1 cellular context compared by ENCODE assay signal in genomic region chr20:37270586-37271420, GRCh38.
TF ChIP-seq lines count a peak whose summit lies in the region.

No MANE protein-coding gene starts in this region.

TF ChIP-seq in K562, 482 proteins besides CTCF, POLR2A, EP300 and RAD21 (continued from another document and continues in another):
- TF ChIP-seq CHAMP1 (IDR thresholded peaks at IDR 0.05) (no peak), HMG20A (CRISPR knock-in tag; conservative IDR thresholded peaks at IDR 0.05) (no peak), NFXL1 (CRISPR knock-in tag; IDR thresholded peaks at IDR 0.05) (no peak), GATAD2B (IDR thresholded peaks at IDR 0.05; ENCODE audit: borderline replicate concordance) (no peak), TCF3 (CRISPR knock-in tag; IDR thresholded peaks at IDR 0.05) (no peak), ZBTB49 (CRISPR knock-in tag; IDR thresholded peaks at IDR 0.05; ENCODE audit: borderline replicate concordance) (no peak), BHLHE40 (IDR thresholded peaks at IDR 0.05; ENCODE audit: low read length) (no peak), ETV6 (IDR thresholded peaks at IDR 0.05; ENCODE audit: borderline replicate concordance in 1 of 2, low read depth in 2 of 2, low read length in 1 of 2) (peak; percentile 46 to 89; a peak in 3 of 4 replicates), ETV6 (CRISPR knock-in tag; IDR thresholded peaks at IDR 0.05; ENCODE audit: borderline replicate concordance) (no peak), RBM22 (IDR thresholded peaks at IDR 0.05; ENCODE audit: low read depth, low read length, poor library complexity, severe bottlenecking) (no peak), MAZ (CRISPR knock-in tag; conservative IDR thresholded peaks at IDR 0.05 in 1 of 2, IDR thresholded peaks at IDR 0.05 in 1 of 2) (no peak), MTF1 (CRISPR knock-in tag; IDR thresholded peaks at IDR 0.05; ENCODE audit: borderline replicate concordance) (no peak), FOSL1 (tag; conservative IDR thresholded peaks at IDR 0.05) (peak; percentile 36; the same call in 1 of the 2 replicates), ZBTB1 (CRISPR knock-in tag; IDR thresholded peaks at IDR 0.05; ENCODE audit: borderline replicate concordance, low read depth) (no peak), CBFA2T3 (IDR thresholded peaks at IDR 0.05) (no peak), JUND (IDR thresholded peaks at IDR 0.05; ENCODE audit: borderline replicate concordance, low read depth, low read length) (no peak), JUND (tag; IDR thresholded peaks at IDR 0.05; ENCODE audit: borderline replicate concordance, low read depth, low read length) (peak; percentile 14; the same call in 1 of the 3 replicates), ATF3 (IDR thresholded peaks at IDR 0.05) (no peak), ATF3 (CRISPR knock-in tag; conservative IDR thresholded peaks at IDR 0.05) (no peak), ATF7 (IDR thresholded peaks at IDR 0.05) (0 out of 2 replicates have a peak, but pooled peaks have one; percentile 14), XRCC5 (IDR thresholded peaks at IDR 0.05; ENCODE audit: low read depth, low read length) (no peak), CBX1 (IDR thresholded peaks at IDR 0.05; ENCODE audit: low read depth) (no peak), SPI1 (IDR thresholded peaks at IDR 0.05; ENCODE audit: borderline replicate concordance, low read depth, low read length) (peak; percentile 89), PRPF4 (IDR thresholded peaks at IDR 0.05; ENCODE audit: insufficient read depth, low read depth, low read length, poor library complexity, severe bottlenecking) (no peak), MTA1 (IDR thresholded peaks at IDR 0.05; ENCODE audit: borderline replicate concordance) (no peak), TCFL5 (CRISPR knock-in tag; conservative IDR thresholded peaks at IDR 0.05) (0 out of 2 replicates have a peak, but pooled peaks have one; percentile 7), TBP (optimal IDR thresholded peaks at IDR 0.05; ENCODE audit: low read depth, low read length) (no peak), L3MBTL2 (IDR thresholded peaks at IDR 0.05) (0 out of 2 replicates have a peak, but pooled peaks have one; percentile 47), ZNF830 (CRISPR knock-in tag; IDR thresholded peaks at IDR 0.05) (no peak), HOXB6 (CRISPR knock-in tag; IDR thresholded peaks at IDR 0.05; ENCODE audit: borderline replicate concordance) (no peak), ZFPM2 (CRISPR knock-in tag; IDR thresholded peaks at IDR 0.05) (no peak), CBFB (CRISPR knock-in tag; IDR thresholded peaks at IDR 0.05) (no peak), JUNB (CRISPR knock-in tag; conservative IDR thresholded peaks at IDR 0.05) (no peak), CREB3 (tag; conservative IDR thresholded peaks at IDR 0.05; ENCODE audit: low read depth) (peak; percentile 73; the same call in 1 of the 2 replicates), ZNF232 (CRISPR knock-in tag; IDR thresholded peaks at IDR 0.05) (no peak), SMARCB1 (IDR thresholded peaks at IDR 0.05; ENCODE audit: insufficient read length, low read depth) (no peak), PPARD (CRISPR knock-in tag; IDR thresholded peaks at IDR 0.05) (no peak), E2F4 (CRISPR knock-in tag; IDR thresholded peaks at IDR 0.05; ENCODE audit: low read depth) (no peak), HIVEP1 (CRISPR knock-in tag; IDR thresholded peaks at IDR 0.05) (0 out of 2 replicates have a peak, but pooled peaks have one; percentile 18), BRCA1 (IDR thresholded peaks at IDR 0.05) (no peak), BRCA1 (CRISPR knock-in tag; IDR thresholded peaks at IDR 0.05) (no peak), SP1 (CRISPR knock-in tag; IDR thresholded peaks at IDR 0.05) (no peak), ZNF197 (CRISPR knock-in tag; IDR thresholded peaks at IDR 0.05; ENCODE audit: low read depth) (no peak)
- TF ChIP-seq, protein P1, sequence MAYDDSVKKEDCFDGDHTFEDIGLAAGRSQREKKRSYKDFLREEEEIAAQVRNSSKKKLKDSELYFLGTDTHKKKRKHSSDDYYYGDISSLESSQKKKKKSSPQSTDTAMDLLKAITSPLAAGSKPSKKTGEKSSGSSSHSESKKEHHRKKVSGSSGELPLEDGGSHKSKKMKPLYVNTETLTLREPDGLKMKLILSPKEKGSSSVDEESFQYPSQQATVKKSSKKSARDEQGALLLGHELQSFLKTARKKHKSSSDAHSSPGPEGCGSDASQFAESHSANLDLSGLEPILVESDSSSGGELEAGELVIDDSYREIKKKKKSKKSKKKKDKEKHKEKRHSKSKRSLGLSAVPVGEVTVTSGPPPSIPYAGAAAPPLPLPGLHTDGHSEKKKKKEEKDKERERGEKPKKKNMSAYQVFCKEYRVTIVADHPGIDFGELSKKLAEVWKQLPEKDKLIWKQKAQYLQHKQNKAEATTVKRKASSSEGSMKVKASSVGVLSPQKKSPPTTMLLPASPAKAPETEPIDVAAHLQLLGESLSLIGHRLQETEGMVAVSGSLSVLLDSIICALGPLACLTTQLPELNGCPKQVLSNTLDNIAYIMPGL (CRISPR knock-in tag; IDR thresholded peaks at IDR 0.05) = no peak
- TF ChIP-seq, protein P2, sequence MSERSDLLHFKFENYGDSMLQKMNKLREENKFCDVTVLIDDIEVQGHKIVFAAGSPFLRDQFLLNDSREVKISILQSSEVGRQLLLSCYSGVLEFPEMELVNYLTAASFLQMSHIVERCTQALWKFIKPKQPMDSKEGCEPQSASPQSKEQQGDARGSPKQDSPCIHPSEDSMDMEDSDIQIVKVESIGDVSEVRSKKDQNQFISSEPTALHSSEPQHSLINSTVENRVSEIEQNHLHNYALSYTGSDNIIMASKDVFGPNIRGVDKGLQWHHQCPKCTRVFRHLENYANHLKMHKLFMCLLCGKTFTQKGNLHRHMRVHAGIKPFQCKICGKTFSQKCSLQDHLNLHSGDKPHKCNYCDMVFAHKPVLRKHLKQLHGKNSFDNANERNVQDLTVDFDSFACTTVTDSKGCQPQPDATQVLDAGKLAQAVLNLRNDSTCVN (CRISPR knock-in tag; IDR thresholded peaks at IDR 0.05) = no peak
- TF ChIP-seq, protein P3, sequence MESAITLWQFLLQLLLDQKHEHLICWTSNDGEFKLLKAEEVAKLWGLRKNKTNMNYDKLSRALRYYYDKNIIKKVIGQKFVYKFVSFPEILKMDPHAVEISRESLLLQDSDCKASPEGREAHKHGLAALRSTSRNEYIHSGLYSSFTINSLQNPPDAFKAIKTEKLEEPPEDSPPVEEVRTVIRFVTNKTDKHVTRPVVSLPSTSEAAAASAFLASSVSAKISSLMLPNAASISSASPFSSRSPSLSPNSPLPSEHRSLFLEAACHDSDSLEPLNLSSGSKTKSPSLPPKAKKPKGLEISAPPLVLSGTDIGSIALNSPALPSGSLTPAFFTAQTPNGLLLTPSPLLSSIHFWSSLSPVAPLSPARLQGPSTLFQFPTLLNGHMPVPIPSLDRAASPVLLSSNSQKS (CRISPR knock-in tag; IDR thresholded peaks at IDR 0.05) = no peak
- TF ChIP-seq, protein P4, sequence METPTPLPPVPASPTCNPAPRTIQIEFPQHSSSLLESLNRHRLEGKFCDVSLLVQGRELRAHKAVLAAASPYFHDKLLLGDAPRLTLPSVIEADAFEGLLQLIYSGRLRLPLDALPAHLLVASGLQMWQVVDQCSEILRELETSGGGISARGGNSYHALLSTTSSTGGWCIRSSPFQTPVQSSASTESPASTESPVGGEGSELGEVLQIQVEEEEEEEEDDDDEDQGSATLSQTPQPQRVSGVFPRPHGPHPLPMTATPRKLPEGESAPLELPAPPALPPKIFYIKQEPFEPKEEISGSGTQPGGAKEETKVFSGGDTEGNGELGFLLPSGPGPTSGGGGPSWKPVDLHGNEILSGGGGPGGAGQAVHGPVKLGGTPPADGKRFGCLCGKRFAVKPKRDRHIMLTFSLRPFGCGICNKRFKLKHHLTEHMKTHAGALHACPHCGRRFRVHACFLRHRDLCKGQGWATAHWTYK (CRISPR knock-in tag; IDR thresholded peaks at IDR 0.05) = 0 out of 2 replicates have a peak, but pooled peaks have one; percentile 19
- TF ChIP-seq, protein P5, sequence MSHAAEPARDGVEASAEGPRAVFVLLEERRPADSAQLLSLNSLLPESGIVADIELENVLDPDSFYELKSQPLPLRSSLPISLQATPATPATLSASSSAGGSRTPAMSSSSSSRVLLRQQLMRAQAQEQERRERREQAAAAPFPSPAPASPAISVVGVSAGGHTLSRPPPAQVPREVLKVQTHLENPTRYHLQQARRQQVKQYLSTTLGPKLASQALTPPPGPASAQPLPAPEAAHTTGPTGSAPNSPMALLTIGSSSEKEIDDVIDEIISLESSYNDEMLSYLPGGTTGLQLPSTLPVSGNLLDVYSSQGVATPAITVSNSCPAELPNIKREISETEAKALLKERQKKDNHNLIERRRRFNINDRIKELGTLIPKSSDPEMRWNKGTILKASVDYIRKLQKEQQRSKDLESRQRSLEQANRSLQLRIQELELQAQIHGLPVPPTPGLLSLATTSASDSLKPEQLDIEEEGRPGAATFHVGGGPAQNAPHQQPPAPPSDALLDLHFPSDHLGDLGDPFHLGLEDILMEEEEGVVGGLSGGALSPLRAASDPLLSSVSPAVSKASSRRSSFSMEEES (CRISPR knock-in tag; IDR thresholded peaks at IDR 0.05) = no peak
- TF ChIP-seq, protein P6, sequence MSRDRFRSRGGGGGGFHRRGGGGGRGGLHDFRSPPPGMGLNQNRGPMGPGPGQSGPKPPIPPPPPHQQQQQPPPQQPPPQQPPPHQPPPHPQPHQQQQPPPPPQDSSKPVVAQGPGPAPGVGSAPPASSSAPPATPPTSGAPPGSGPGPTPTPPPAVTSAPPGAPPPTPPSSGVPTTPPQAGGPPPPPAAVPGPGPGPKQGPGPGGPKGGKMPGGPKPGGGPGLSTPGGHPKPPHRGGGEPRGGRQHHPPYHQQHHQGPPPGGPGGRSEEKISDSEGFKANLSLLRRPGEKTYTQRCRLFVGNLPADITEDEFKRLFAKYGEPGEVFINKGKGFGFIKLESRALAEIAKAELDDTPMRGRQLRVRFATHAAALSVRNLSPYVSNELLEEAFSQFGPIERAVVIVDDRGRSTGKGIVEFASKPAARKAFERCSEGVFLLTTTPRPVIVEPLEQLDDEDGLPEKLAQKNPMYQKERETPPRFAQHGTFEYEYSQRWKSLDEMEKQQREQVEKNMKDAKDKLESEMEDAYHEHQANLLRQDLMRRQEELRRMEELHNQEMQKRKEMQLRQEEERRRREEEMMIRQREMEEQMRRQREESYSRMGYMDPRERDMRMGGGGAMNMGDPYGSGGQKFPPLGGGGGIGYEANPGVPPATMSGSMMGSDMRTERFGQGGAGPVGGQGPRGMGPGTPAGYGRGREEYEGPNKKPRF (IDR thresholded peaks at IDR 0.05; ENCODE audit: low read depth, low read length) = no peak
